Comparison of ENCODE assay signal across 1 cellular context in the genomic region with DNA sequence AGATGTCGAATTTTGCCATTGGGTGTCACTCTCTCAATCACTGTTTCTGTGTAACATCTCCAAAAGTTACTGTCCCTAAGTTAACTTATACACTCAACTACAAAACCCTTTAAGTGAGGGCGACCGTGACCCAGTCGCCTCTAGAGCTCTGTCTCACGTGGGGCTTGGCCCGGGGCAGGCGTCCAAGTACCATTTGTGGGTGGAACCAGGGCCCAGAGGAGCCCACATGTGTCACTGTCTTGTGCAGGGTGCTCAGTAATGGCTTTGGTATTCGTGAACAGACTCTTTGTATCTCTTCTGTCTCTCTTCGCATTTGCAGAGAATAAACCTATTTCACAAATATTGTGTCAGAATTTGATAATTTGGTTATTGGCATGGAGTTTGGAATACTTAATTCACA.
TF ChIP-seq lines count a peak whose summit lies in the region.

No MANE protein-coding gene starts in this region.

TF ChIP-seq in SK-N-SH treated with all-trans-retinoic acid at 6 μM for 48 hours, 23 proteins besides CTCF, POLR2A, EP300 and RAD21 (continued from another document):
- TF ChIP-seq TSHZ2 (CRISPR knock-in tag; IDR thresholded peaks at IDR 0.05) (no peak), ESRRG (CRISPR knock-in tag; IDR thresholded peaks at IDR 0.05) (no peak), ZFP3 (CRISPR knock-in tag; IDR thresholded peaks at IDR 0.05) (no peak), RARB (CRISPR knock-in tag; IDR thresholded peaks at IDR 0.05) (no peak), PPARA (CRISPR knock-in tag; IDR thresholded peaks at IDR 0.05; ENCODE audit: borderline replicate concordance) (no peak), ISL1 (CRISPR knock-in tag; IDR thresholded peaks at IDR 0.05) (no peak), SNAI2 (CRISPR knock-in tag; IDR thresholded peaks at IDR 0.05) (no peak), CSDC2 (CRISPR knock-in tag; IDR thresholded peaks at IDR 0.05) (no peak), GLIS3 (CRISPR knock-in tag; IDR thresholded peaks at IDR 0.05) (no peak), ZFP30 (CRISPR knock-in tag; IDR thresholded peaks at IDR 0.05) (no peak), TCF4 (CRISPR knock-in tag; IDR thresholded peaks at IDR 0.05; ENCODE audit: borderline replicate concordance) (no peak), ZNF70 (CRISPR knock-in tag; IDR thresholded peaks at IDR 0.05) (no peak), ZNF565 (CRISPR knock-in tag; conservative IDR thresholded peaks at IDR 0.05; ENCODE audit: low read depth) (no peak), ZC3H10 (CRISPR knock-in tag; IDR thresholded peaks at IDR 0.05) (no peak), TOX (CRISPR knock-in tag; IDR thresholded peaks at IDR 0.05; ENCODE audit: borderline replicate concordance) (no peak), BACH2 (CRISPR knock-in tag; IDR thresholded peaks at IDR 0.05; ENCODE audit: borderline replicate concordance) (no peak)
- TF ChIP-seq, protein P1, sequence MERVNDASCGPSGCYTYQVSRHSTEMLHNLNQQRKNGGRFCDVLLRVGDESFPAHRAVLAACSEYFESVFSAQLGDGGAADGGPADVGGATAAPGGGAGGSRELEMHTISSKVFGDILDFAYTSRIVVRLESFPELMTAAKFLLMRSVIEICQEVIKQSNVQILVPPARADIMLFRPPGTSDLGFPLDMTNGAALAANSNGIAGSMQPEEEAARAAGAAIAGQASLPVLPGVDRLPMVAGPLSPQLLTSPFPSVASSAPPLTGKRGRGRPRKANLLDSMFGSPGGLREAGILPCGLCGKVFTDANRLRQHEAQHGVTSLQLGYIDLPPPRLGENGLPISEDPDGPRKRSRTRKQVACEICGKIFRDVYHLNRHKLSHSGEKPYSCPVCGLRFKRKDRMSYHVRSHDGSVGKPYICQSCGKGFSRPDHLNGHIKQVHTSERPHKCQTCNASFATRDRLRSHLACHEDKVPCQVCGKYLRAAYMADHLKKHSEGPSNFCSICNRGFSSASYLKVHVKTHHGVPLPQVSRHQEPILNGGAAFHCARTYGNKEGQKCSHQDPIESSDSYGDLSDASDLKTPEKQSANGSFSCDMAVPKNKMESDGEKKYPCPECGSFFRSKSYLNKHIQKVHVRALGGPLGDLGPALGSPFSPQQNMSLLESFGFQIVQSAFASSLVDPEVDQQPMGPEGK (CRISPR knock-in tag; IDR thresholded peaks at IDR 0.05; ENCODE audit: borderline replicate concordance): no peak
- TF ChIP-seq, protein P2, sequence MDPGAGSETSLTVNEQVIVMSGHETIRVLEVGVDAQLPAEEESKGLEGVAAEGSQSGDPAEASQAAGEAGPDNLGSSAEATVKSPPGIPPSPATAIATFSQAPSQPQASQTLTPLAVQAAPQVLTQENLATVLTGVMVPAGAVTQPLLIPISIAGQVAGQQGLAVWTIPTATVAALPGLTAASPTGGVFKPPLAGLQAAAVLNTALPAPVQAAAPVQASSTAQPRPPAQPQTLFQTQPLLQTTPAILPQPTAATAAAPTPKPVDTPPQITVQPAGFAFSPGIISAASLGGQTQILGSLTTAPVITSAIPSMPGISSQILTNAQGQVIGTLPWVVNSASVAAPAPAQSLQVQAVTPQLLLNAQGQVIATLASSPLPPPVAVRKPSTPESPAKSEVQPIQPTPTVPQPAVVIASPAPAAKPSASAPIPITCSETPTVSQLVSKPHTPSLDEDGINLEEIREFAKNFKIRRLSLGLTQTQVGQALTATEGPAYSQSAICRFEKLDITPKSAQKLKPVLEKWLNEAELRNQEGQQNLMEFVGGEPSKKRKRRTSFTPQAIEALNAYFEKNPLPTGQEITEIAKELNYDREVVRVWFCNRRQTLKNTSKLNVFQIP (CRISPR knock-in tag; IDR thresholded peaks at IDR 0.05; ENCODE audit: borderline replicate concordance, low read depth): no peak
